ENCODE assay signal across 15 cellular contexts in the genomic region with DNA sequence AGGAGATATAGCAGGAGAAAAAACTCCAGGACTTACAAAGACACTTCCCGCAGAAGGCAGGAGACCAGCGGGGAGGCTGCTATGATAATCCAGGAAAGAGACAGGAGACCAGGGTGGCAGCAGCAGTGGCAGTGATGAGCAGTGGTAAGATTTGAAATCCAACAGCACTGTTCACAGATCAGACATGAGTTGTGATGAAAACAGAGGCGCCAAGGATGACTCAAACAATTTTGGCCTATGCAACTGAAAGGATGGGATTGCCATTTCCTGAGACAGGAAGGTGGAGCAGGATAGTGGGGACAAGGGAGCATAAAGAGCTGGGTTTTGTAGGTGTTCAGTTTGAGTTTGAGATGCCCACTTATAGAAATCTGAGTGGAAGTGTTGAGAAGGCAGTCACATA.
"Had no signal": no experiment of that assay in that cellular context is flagged by ENCODE, and none has a peak within 500 bp of the region (broad histone marks: within the 10 kb centered on the region; RNA-seq: fewer than 3 reads in every experiment).

No MANE protein-coding gene starts in this region.

- ATAC-seq: activated CD4-positive, alpha-beta T cell treated with anti-CD3 and anti-CD28 coated beads for 36 hours; activated T-cell treated with anti-CD3 and anti-CD28 coated beads, Interleukin-2, amount 50 U/mL, for 4 hours; gastrocnemius medialis; lower lobe of right lung; stimulated activated naive CD8-positive, alpha-beta T cell treated with anti-CD3 and anti-CD28 coated beads, Interleukin-15, Interleukin-2, amounts not matched to agents 100 U/mL and 50 U/mL, for 24 hours had no signal

- H3K27me3 ChIP-seq: gastrocnemius medialis, heart right ventricle, right atrium auricular region had no signal

- DNase-seq: activated CD4-positive, alpha-beta memory T cell treated with anti-CD3 and anti-CD28 coated beads for 36 hours; activated CD4-positive, alpha-beta T cell treated with anti-CD3 and anti-CD28 coated beads for 36 hours; activated effector memory CD4-positive, alpha-beta T cell treated with Interleukin-2 at 50 U/mL for 16 hours; activated T-cell treated with anti-CD3 and anti-CD28 coated beads, Interleukin-2, amount 50 U/mL, for 4 hours; gastrocnemius medialis; heart right ventricle; left cardiac atrium; lower lobe of right lung; nephron progenitor cell; occipital lobe; small intestine; stimulated activated naive CD8-positive, alpha-beta T cell treated with anti-CD3 and anti-CD28 coated beads, Interleukin-15, Interleukin-2, amounts not matched to agents 100 U/mL and 50 U/mL, for 24 hours had no signal

- H3K4me1 ChIP-seq: gastrocnemius medialis, lower lobe of right lung, right atrium auricular region, suprapubic skin had no signal

- H3K27ac ChIP-seq: coronary artery, gastrocnemius medialis, lower lobe of right lung, right atrium auricular region, suprapubic skin had no signal

- H3K4me3 ChIP-seq: coronary artery, gastrocnemius medialis, heart right ventricle, lower lobe of right lung, right atrium auricular region, suprapubic skin had no signal

- H3K9me3 ChIP-seq: gastrocnemius medialis, heart right ventricle, lower lobe of right lung, right atrium auricular region, suprapubic skin had no signal

- H3K36me3 ChIP-seq: gastrocnemius medialis, heart right ventricle, lower lobe of right lung, right atrium auricular region, suprapubic skin had no signal
